9 cellular contexts compared by ENCODE assay signal in genomic region chr7:47552631-47553030, GRCh38. TPM values are rescaled to one million over a fixed set of nuclear protein-coding genes. Genes with fewer than 3 reads are reported as not detected.
DNase-seq lines count a peak whose midpoint lies in the region; ATAC-seq and TF ChIP-seq lines count a peak whose summit lies in the region.
"Had no signal": no experiment of that assay in that cellular context is flagged by ENCODE, and none has a peak within 500 bp of the region (broad histone marks: within the 10 kb centered on the region; RNA-seq: fewer than 3 reads in every experiment).

No MANE protein-coding gene starts in this region.

- no peaks in the 10 kb centered on the region for H3K27me3 Mint-ChIP-seq in natural killer cell treated with Interleukin-12 subunit alpha and Interleukin-12 subunit beta and Interleukin-15 and Interleukin-18, amount 100 ng/mL, for 72 hours
- H3K27me3 Mint-ChIP-seq: IgD-negative memory B cell had no signal

- in situ Hi-C loops in astrocyte of the spinal cord (cut with HindIII; ENCODE audit: low sequenced_read_pairs) = no loop called here

- peaks cover 19% of the 10 kb centered on the region for H3F3A ChIP-seq in smooth muscle cell (ENCODE audit: low read depth)

- 18% methylated on average over 3 of the region's 3 CpGs for WGBS in smooth muscle cell (ENCODE audit: low lambda C conversion rate)

- no peak overlapping the region for H3K4me3 ChIP-seq in astrocyte of the spinal cord (ENCODE audit: low read depth, low read length)
- no peak overlapping the region for H3K4me3 ChIP-seq in smooth muscle cell

- no peaks in the 10 kb centered on the region for H3K9me3 Mint-ChIP-seq in natural killer cell treated with Interleukin-12 subunit alpha and Interleukin-12 subunit beta and Interleukin-15 and Interleukin-18, amount 100 ng/mL, for 72 hours

- H3K36me3 Mint-ChIP-seq in natural killer cell treated with Interleukin-12 subunit alpha and Interleukin-12 subunit beta and Interleukin-15 and Interleukin-18, amount 100 ng/mL, for 72 hours = no peaks in the 10 kb centered on the region

- TF ChIP-seq CTCF in astrocyte of the spinal cord (IDR thresholded peaks at IDR 0.05; ENCODE audit: low read depth, low read length) (no peak), smooth muscle cell (IDR thresholded peaks at IDR 0.05; ENCODE audit: borderline replicate concordance, insufficient read depth, poor library complexity, severe bottlenecking) (no peak)

- no peak overlapping the region for H3K4me3 Mint-ChIP-seq in natural killer cell treated with Interleukin-12 subunit alpha and Interleukin-12 subunit beta and Interleukin-15 and Interleukin-18, amount 100 ng/mL, for 72 hours

- H2AFZ ChIP-seq in smooth muscle cell (ENCODE audit: low read depth) = no peak overlapping the region

- DNase-seq in astrocyte of the spinal cord (ENCODE audit: low read depth, low spot score) = peak; percentile 69
- DNase-seq in smooth muscle cell (lab: John Stamatoyannopoulos, UW; ENCODE audit: unreplicated experiment) = no peak
- DNase-seq in T1000 (lab: John Stamatoyannopoulos, UW) = no peak
- no peak for DNase-seq in natural killer cell treated with Interleukin-12 subunit alpha and Interleukin-12 subunit beta and Interleukin-15 and Interleukin-18, amount 100 ng/mL, for 72 hours (ENCODE audit: low spot score)
- no peak for DNase-seq in DMS153 treated with DMSO at 0.1 percent for 48 hours (lab: John Stamatoyannopoulos, UW; ENCODE audit: unreplicated experiment)
- no peak for DNase-seq in NCI-H524 treated with DMSO at 0.1 percent for 48 hours (lab: John Stamatoyannopoulos, UW)

- peaks cover 21% of the 10 kb centered on the region for H3K4me1 ChIP-seq in smooth muscle cell (ENCODE audit: low read depth)

- H3K4me2 ChIP-seq in smooth muscle cell = peak overlapping the region; percentile 21

- no peak overlapping the region for H3K9ac ChIP-seq in smooth muscle cell (ENCODE audit: low read depth)

- H3K27ac Mint-ChIP-seq in natural killer cell treated with Interleukin-12 subunit alpha and Interleukin-12 subunit beta and Interleukin-15 and Interleukin-18, amount 100 ng/mL, for 72 hours = no peak overlapping the region

- H3K27me3 ChIP-seq in smooth muscle cell (ENCODE audit: low read depth) = no peaks in the 10 kb centered on the region

- H3K9me3 ChIP-seq in smooth muscle cell (replicated peaks; ENCODE audit: low read depth) = no peaks in the 10 kb centered on the region

- no peaks in the 10 kb centered on the region for H3K4me1 Mint-ChIP-seq in natural killer cell treated with Interleukin-12 subunit alpha and Interleukin-12 subunit beta and Interleukin-15 and Interleukin-18, amount 100 ng/mL, for 72 hours (ENCODE audit: low read depth in 2 of 2)

- peaks cover 69% of the 10 kb centered on the region for H3K79me2 ChIP-seq in smooth muscle cell (ENCODE audit: low read depth)

- peak; percentile 95 for ATAC-seq in GM19025 (IDR thresholded peaks at IDR 0.05; ENCODE audit: low read depth, unreplicated experiment)
- peak; percentile 70 for ATAC-seq in HG03025 (IDR thresholded peaks at IDR 0.05; ENCODE audit: low FRiP score, unreplicated experiment)
- ATAC-seq in natural killer cell treated with Interleukin-12 subunit alpha and Interleukin-12 subunit beta and Interleukin-15 and Interleukin-18, amount 100 ng/mL, for 72 hours = no peak

- H3K27ac ChIP-seq in smooth muscle cell (ENCODE audit: low read depth) = peak overlapping the region; percentile 66

- no peaks in the 10 kb centered on the region for H3K36me3 ChIP-seq in smooth muscle cell (ENCODE audit: low read depth)

- H4K20me1 ChIP-seq in smooth muscle cell (ENCODE audit: low read depth) = peaks cover 30% of the 10 kb centered on the region

RNA-seq across cellular contexts. Expression of gene TNS3, which starts 29.3 kb away (rescaled TPM):
- total RNA-seq in smooth muscle cell = 46.6 and 50.5 TPM in 2 replicates
- 27.5 and 32.6 TPM in 2 replicates for polyA plus RNA-seq in smooth muscle cell
- total RNA-seq in natural killer cell treated with Interleukin-12 subunit alpha and Interleukin-12 subunit beta and Interleukin-15 and Interleukin-18, amount 100 ng/mL, for 72 hours = under 1 TPM in 1 of 2 donors, not detected in 1; 0.50 TPM

Comparison
In these comparisons a context has a peak if more than half of its experiments do, and no peak if none do; other contexts are left out.
1. ATAC-seq: peak in GM19025 (single experiment) and HG03025 (single experiment); none in natural killer cell treated with Interleukin-12 subunit alpha and Interleukin-12 subunit beta and Interleukin-15 and Interleukin-18, amount 100 ng/mL, for 72 hours (0 of 2).
2. RNA of gene TNS3, which starts 29.3 kb away (total RNA-seq): 46.6 to 50.5 TPM in smooth muscle cell; 0.50 TPM in natural killer cell treated with Interleukin-12 subunit alpha and Interleukin-12 subunit beta and Interleukin-15 and Interleukin-18, amount 100 ng/mL, for 72 hours; every median in the first group is over 10 times any median in the second.